Comparison of ENCODE assay signal across 25 cellular contexts in the genomic region with DNA sequence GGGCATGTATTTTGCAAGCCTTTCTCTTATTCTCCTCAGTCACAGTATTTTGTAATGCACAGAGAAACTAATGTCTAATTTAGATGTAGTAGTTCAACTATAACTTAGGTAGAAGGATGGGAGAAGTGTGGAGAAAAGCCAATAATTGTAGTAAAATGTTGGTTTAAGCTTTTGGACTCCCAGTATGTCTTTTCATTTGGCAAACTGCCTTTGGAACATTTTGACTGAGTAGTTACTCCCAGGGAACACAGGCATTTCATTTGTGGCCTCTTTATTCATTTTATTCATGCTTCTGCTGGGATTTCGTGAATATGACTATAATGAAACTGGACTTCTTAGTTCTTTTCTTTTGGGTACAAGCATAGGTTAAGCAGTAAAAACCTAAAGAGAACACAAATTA.
DNase-seq lines count a peak whose midpoint lies in the region; ATAC-seq and TF ChIP-seq lines count a peak whose summit lies in the region.
"Had no signal": no experiment of that assay in that cellular context is flagged by ENCODE, and none has a peak within 500 bp of the region (broad histone marks: within the 10 kb centered on the region; RNA-seq: fewer than 3 reads in every experiment).

No MANE protein-coding gene starts in this region.

- no peak overlapping the region for H3K4me3 ChIP-seq in astrocyte of the cerebellum (ENCODE audit: low read depth, low read length)
- H3K4me3 ChIP-seq in CD8-positive, alpha-beta T cell (ENCODE audit: low read depth, low read length), result no peak overlapping the region
- H3K4me3 ChIP-seq: GM23338, HAP-1 had no signal

- no peaks in the 10 kb centered on the region for H3K9me3 ChIP-seq in CD8-positive, alpha-beta T cell (ENCODE audit: low read length)
- H3K9me3 ChIP-seq: Caco-2, HAP-1 had no signal

- H3K27me3 ChIP-seq in CD8-positive, alpha-beta T cell (ENCODE audit: insufficient read depth, low read length), result no peaks in the 10 kb centered on the region

- POLR2A ChIA-PET in CD8-positive, alpha-beta T cell (lab: Charles Lee), result no interaction called here
- POLR2A ChIA-PET in naive thymus-derived CD8-positive, alpha-beta T cell (lab: Charles Lee), result no interaction called here
- POLR2A ChIA-PET in activated CD8-positive, alpha-beta T cell treated with anti-CD3 and anti-CD28 coated beads, Interleukin-2, amount 10 ng/mL, durations not matched to agents 7 days and 5 days (lab: Charles Lee), result no interaction called here

- peaks cover 8% of the 10 kb centered on the region for H3K9me3 Mint-ChIP-seq in CD8-positive, alpha-beta T cell
- H3K9me3 Mint-ChIP-seq in naive thymus-derived CD8-positive, alpha-beta T cell, result peaks cover 0 to 47% (median 25%) of the 10 kb centered on the region in 9 donors
- H3K9me3 Mint-ChIP-seq in activated CD8-positive, alpha-beta T cell treated with anti-CD3 and anti-CD28 coated beads, Interleukin-2, amount 10 ng/mL, durations not matched to agents 7 days and 5 days (ENCODE audit: insufficient read depth), result no peaks in the 10 kb centered on the region
- H3K9me3 Mint-ChIP-seq: HFFc6 had no signal

- peaks cover 74% of the 10 kb centered on the region for H3K36me3 Mint-ChIP-seq in CD8-positive, alpha-beta T cell
- peaks cover 51 to 78% (median 75%) of the 10 kb centered on the region in 3 donors for H3K36me3 Mint-ChIP-seq in naive thymus-derived CD8-positive, alpha-beta T cell
- H3K36me3 Mint-ChIP-seq in activated CD8-positive, alpha-beta T cell treated with anti-CD3 and anti-CD28 coated beads, Interleukin-2, amount 10 ng/mL, durations not matched to agents 7 days and 5 days (ENCODE audit: low read depth), result peaks cover 33% of the 10 kb centered on the region

- DNase-seq in EH (ENCODE audit: low read depth) (peak; percentile 25), astrocyte of the cerebellum (ENCODE audit: low read depth) (peak; percentile 50), fibroblast of gingiva (ENCODE audit: low read depth) (peak; percentile 6), myocyte (ENCODE audit: low read depth) (peak; percentile 13)
- no peak for DNase-seq in CD8-positive, alpha-beta T cell
- no peak for DNase-seq in naive thymus-derived CD8-positive, alpha-beta T cell
- no peak for DNase-seq in activated CD8-positive, alpha-beta T cell treated with anti-CD3 and anti-CD28 coated beads, Interleukin-2, amount 10 ng/mL, durations not matched to agents 7 days and 5 days
- DNase-seq: AML-193; Caco-2; CD4-positive, alpha-beta memory T cell; EL; HFFc6; IMR-90; KG1; MM.1S; NCI-H2029; NCI-H446; NCI-H524 treated with DMSO at 0.1 percent for 48 hours; NCI-H82; SHP77 treated with DMSO at 0.1 percent for 48 hours had no signal

- CTCF ChIA-PET in CD8-positive, alpha-beta T cell (lab: Charles Lee), result no interaction called here
- CTCF ChIA-PET in activated CD8-positive, alpha-beta T cell treated with anti-CD3 and anti-CD28 coated beads, Interleukin-2, amount 10 ng/mL, durations not matched to agents 7 days and 5 days (lab: Charles Lee), result no interaction called here

- H3K36me3 ChIP-seq in CD8-positive, alpha-beta T cell (ENCODE audit: insufficient read depth, low read length), result no peaks in the 10 kb centered on the region
- H3K36me3 ChIP-seq: HAP-1 had no signal

- no peak overlapping the region for H3K4me3 Mint-ChIP-seq in CD8-positive, alpha-beta T cell
- H3K4me3 Mint-ChIP-seq in naive thymus-derived CD8-positive, alpha-beta T cell, result no peak overlapping the region
- H3K4me3 Mint-ChIP-seq in activated CD8-positive, alpha-beta T cell treated with anti-CD3 and anti-CD28 coated beads, Interleukin-2, amount 10 ng/mL, durations not matched to agents 7 days and 5 days, result no peak overlapping the region
- H3K4me3 Mint-ChIP-seq: CD4-positive, alpha-beta memory T cell; GM23338; HFFc6 had no signal

- H3K4me1 ChIP-seq in CD8-positive, alpha-beta T cell (ENCODE audit: insufficient read depth, low read length), result no peaks in the 10 kb centered on the region
- H3K4me1 ChIP-seq: Caco-2, HAP-1 had no signal

- no peak overlapping the region for H3K27ac Mint-ChIP-seq in CD8-positive, alpha-beta T cell
- no peak overlapping the region for H3K27ac Mint-ChIP-seq in naive thymus-derived CD8-positive, alpha-beta T cell
- H3K27ac Mint-ChIP-seq in activated CD8-positive, alpha-beta T cell treated with anti-CD3 and anti-CD28 coated beads, Interleukin-2, amount 10 ng/mL, durations not matched to agents 7 days and 5 days, result no peak overlapping the region
- H3K27ac Mint-ChIP-seq: CD4-positive, alpha-beta memory T cell; GM23338; HFFc6 had no signal

- in situ Hi-C loops in astrocyte of the cerebellum (cut with HindIII; ENCODE audit: low sequenced_read_pairs), result no loop called here

- TF ChIP-seq CTCF in astrocyte of the cerebellum (IDR thresholded peaks at IDR 0.05; ENCODE audit: low read depth, low read length, missing control alignments), result no peak
- TF ChIP-seq CTCF in CD8-positive, alpha-beta T cell (IDR thresholded peaks at IDR 0.05), result no peak

- no peak overlapping the region for H3K27ac ChIP-seq in CD8-positive, alpha-beta T cell (ENCODE audit: low read depth, low read length)
- H3K27ac ChIP-seq: RWPE1 had no signal

- no peak for ATAC-seq in HG03342 (IDR thresholded peaks at IDR 0.05; ENCODE audit: unreplicated experiment)
- ATAC-seq in CD8-positive, alpha-beta T cell, result no peak
- ATAC-seq in naive thymus-derived CD8-positive, alpha-beta T cell, result no peak
- ATAC-seq in activated CD8-positive, alpha-beta T cell treated with anti-CD3 and anti-CD28 coated beads, Interleukin-2, amount 10 ng/mL, durations not matched to agents 7 days and 5 days, result no peak
- ATAC-seq: GM23338, Panc1 had no signal

- peaks cover 13% of the 10 kb centered on the region for H3K4me1 Mint-ChIP-seq in CD8-positive, alpha-beta T cell (ENCODE audit: low read depth)
- peaks cover 6 to 23% (median 12%) of the 10 kb centered on the region in 4 donors for H3K4me1 Mint-ChIP-seq in naive thymus-derived CD8-positive, alpha-beta T cell
- H3K4me1 Mint-ChIP-seq in activated CD8-positive, alpha-beta T cell treated with anti-CD3 and anti-CD28 coated beads, Interleukin-2, amount 10 ng/mL, durations not matched to agents 7 days and 5 days (ENCODE audit: low read depth), result no peaks in the 10 kb centered on the region

- no peaks in the 10 kb centered on the region for H3K27me3 Mint-ChIP-seq in CD8-positive, alpha-beta T cell (ENCODE audit: low read depth)
- H3K27me3 Mint-ChIP-seq in naive thymus-derived CD8-positive, alpha-beta T cell, result no peaks in the 10 kb centered on the region
- no peaks in the 10 kb centered on the region for H3K27me3 Mint-ChIP-seq in activated CD8-positive, alpha-beta T cell treated with anti-CD3 and anti-CD28 coated beads, Interleukin-2, amount 10 ng/mL, durations not matched to agents 7 days and 5 days (ENCODE audit: low read depth)
- H3K27me3 Mint-ChIP-seq: CD4-positive, alpha-beta memory T cell had no signal

- intact Hi-C loops in CD8-positive, alpha-beta T cell (cut with DNase I, micrococcal nuclease), result no loop called here

Comparison
In these comparisons a context has a peak if more than half of its experiments do, and no peak if none do; other contexts are left out.
1. DNase-seq: peak in EH (single experiment), astrocyte of the cerebellum (single experiment), fibroblast of gingiva (single experiment) and myocyte (single experiment); none in CD8-positive, alpha-beta T cell (0 of 7), naive thymus-derived CD8-positive, alpha-beta T cell (0 of 10) and activated CD8-positive, alpha-beta T cell treated with anti-CD3 and anti-CD28 coated beads, Interleukin-2, amount 10 ng/mL, durations not matched to agents 7 days and 5 days (single experiment).